In genomic region chr12:15819644-15820437, GRCh38 we compare ENCODE assay signal across 18 cellular contexts. TPM values are rescaled to one million over a fixed set of nuclear protein-coding genes. Genes with fewer than 3 reads are reported as not detected.
DNase-seq lines count a peak whose midpoint lies in the region; FAIRE-seq and TF ChIP-seq lines count a peak whose summit lies in the region.
"Had no signal": no experiment of that assay in that cellular context is flagged by ENCODE, and none has a peak within 500 bp of the region (broad histone marks: within the 10 kb centered on the region; RNA-seq: fewer than 3 reads in every experiment).

No MANE protein-coding gene starts in this region.

- FAIRE-seq in small intestine (lab: Jason Lieb, UNC): no peak
- FAIRE-seq: GM12891, GM18507, K562, RCC 7860 had no signal

- TF ChIP-seq CTCF in brain microvascular endothelial cell (IDR thresholded peaks at IDR 0.05; ENCODE audit: low read depth, low read length, missing control alignments): no peak

- H3K27ac ChIP-seq in small intestine (ENCODE audit: low read depth in 1 of 2, low read length in 1 of 2) (no peak overlapping the region), brain microvascular endothelial cell (no peak overlapping the region)
- H3K27ac ChIP-seq: 22Rv1 had no signal

- 21 to 46% (median 26%) methylated on average over 3 of the region's 3 CpGs for WGBS in small intestine, 3 donors

- H3K9me3 ChIP-seq in small intestine (ENCODE audit: control insufficient read depth, low read depth): no peaks in the 10 kb centered on the region

- H3K4me3 ChIP-seq in small intestine (ENCODE audit: low read depth in 1 of 2, low read length in 2 of 2): no peak overlapping the region
- H3K4me3 ChIP-seq in brain microvascular endothelial cell (ENCODE audit: low read depth, low read length): no peak overlapping the region
- H3K4me3 ChIP-seq: K562 had no signal

- H3K4me1 ChIP-seq in small intestine (ENCODE audit: control insufficient read depth in 2 of 2, insufficient read depth in 1 of 2, low read depth in 1 of 2, low read length in 1 of 2): no peaks in the 10 kb centered on the region

- in situ Hi-C loops in brain microvascular endothelial cell (cut with HindIII; ENCODE audit: low pct_ligation_motif_present, low sequenced_read_pairs): no loop called here

- H3K36me3 ChIP-seq in small intestine (ENCODE audit: control insufficient read depth in 2 of 2, insufficient read depth in 2 of 2, low read length in 2 of 2) (no peaks in the 10 kb centered on the region), brain microvascular endothelial cell (replicated peaks) (no peaks in the 10 kb centered on the region)

- DNase-seq in NCI-H345 (lab: John Stamatoyannopoulos, UW): peak; percentile 39
- no peak for DNase-seq in NCI-H345 treated with DMSO at 0.1 percent for 48 hours (lab: John Stamatoyannopoulos, UW; ENCODE audit: unreplicated experiment)
- peak; percentile 45 for DNase-seq in NCI-H748 (lab: John Stamatoyannopoulos, UW; ENCODE audit: unreplicated experiment)
- peak; percentile 6 for DNase-seq in left kidney (ENCODE audit: low read depth, low spot score)
- peak; percentile 65 for DNase-seq in small intestine
- no peak for DNase-seq in activated CD4-positive, CD25-positive, alpha-beta regulatory T cell (lab: John Stamatoyannopoulos, UW)
- DNase-seq in COR-L47 (lab: John Stamatoyannopoulos, UW): no peak
- no peak for DNase-seq in brain microvascular endothelial cell
- DNase-seq: DMS 273 treated with DMSO at 0.1 percent for 48 hours, EL, GOT3, NCI-H1694 treated with DMSO at 0.1 percent for 48 hours, NCI-H524 treated with DMSO at 0.1 percent for 48 hours had no signal

- H3K27me3 ChIP-seq in small intestine (ENCODE audit: control insufficient read depth in 2 of 2, insufficient read depth in 2 of 2, low read length in 2 of 2) (no peaks in the 10 kb centered on the region), brain microvascular endothelial cell (replicated peaks) (no peaks in the 10 kb centered on the region)

RNA-seq across cellular contexts. Expression of gene EPS8, which starts 30.7 kb away (rescaled TPM):
- 10 to 100 TPM; 38.0 to 56.1 (median 55.4) TPM for polyA plus RNA-seq in small intestine

Comparison
In these comparisons a context has a peak if more than half of its experiments do, and no peak if none do; other contexts are left out.
1. DNase-seq: peak in NCI-H345 (single experiment), NCI-H748 (single experiment), left kidney (single experiment) and small intestine (single experiment); none in NCI-H345 treated with DMSO at 0.1 percent for 48 hours (single experiment), activated CD4-positive, CD25-positive, alpha-beta regulatory T cell (0 of 4), COR-L47 (single experiment) and brain microvascular endothelial cell (single experiment).